ENCODE assay signal across 8 cellular contexts in genomic region chr1:211323156-211324063, GRCh38. TPM values are rescaled to one million over a fixed set of nuclear protein-coding genes. Genes with fewer than 3 reads are reported as not detected.
DNase-seq lines count a peak whose midpoint lies in the region; ATAC-seq, FAIRE-seq and TF ChIP-seq lines count a peak whose summit lies in the region.

No MANE protein-coding gene starts in this region.

- H3F3A ChIP-seq in GM23338 (replicated peaks; ENCODE audit: low read depth): no peaks in the 10 kb centered on the region

- H3K4me2 ChIP-seq in GM23338: no peak overlapping the region

- no peak overlapping the region for H3K4me3 Mint-ChIP-seq in GM23338
- H3K4me3 Mint-ChIP-seq in activated naive CD4-positive, alpha-beta T cell treated with anti-CD3 and anti-CD28 coated beads for 36 hours: no peak overlapping the region

- no peak overlapping the region for H3K27ac ChIP-seq in GM23338 (ENCODE audit: low read depth)
- H3K27ac ChIP-seq in left ventricle myocardium inferior (replicated peaks): no peak overlapping the region
- no peak overlapping the region for H3K27ac ChIP-seq in small intestine (ENCODE audit: low read depth in 1 of 2, low read length in 1 of 2)

- TF ChIP-seq CTCF in GM12801 (IDR thresholded peaks at IDR 0.05; ENCODE audit: extremely low read depth, insufficient read length): peak; percentile 93
- peak; percentile 90 to 95 for TF ChIP-seq CTCF in GM23338 (conservative IDR thresholded peaks at IDR 0.05; ENCODE audit: low read depth in 2 of 2)
- peak; percentile 77 for TF ChIP-seq CTCF in left ventricle myocardium inferior (IDR thresholded peaks at IDR 0.05; ENCODE audit: borderline replicate concordance)

- H3K79me2 ChIP-seq in GM23338 (replicated peaks; ENCODE audit: insufficient read depth): peaks cover 8% of the 10 kb centered on the region

- H3K9me3 ChIP-seq in left ventricle myocardium inferior (replicated peaks) (no peaks in the 10 kb centered on the region), small intestine (ENCODE audit: control insufficient read depth, low read depth) (no peaks in the 10 kb centered on the region)

- no peaks in the 10 kb centered on the region; the same call in 1 of the 2 replicates for H4K20me1 ChIP-seq in GM23338 (replicated peaks; ENCODE audit: insufficient read depth)

- H3K9me3 Mint-ChIP-seq in GM23338: no peaks in the 10 kb centered on the region
- H3K9me3 Mint-ChIP-seq in activated naive CD4-positive, alpha-beta T cell treated with anti-CD3 and anti-CD28 coated beads for 36 hours: no peaks in the 10 kb centered on the region

- CTCF ChIA-PET in activated naive CD4-positive, alpha-beta T cell treated with anti-CD3 and anti-CD28 coated beads for 36 hours (lab: Charles Lee): interaction anchor here (0.7 to 3.8 kb wide), 38 partner anchors 9 to 329 kb away, joined by 3 to 38 read pairs (median 5); no protein-coding TSS in a partner anchor

- peaks cover 22% of the 10 kb centered on the region for H3K27me3 ChIP-seq in GM23338 (ENCODE audit: insufficient read depth)
- no peaks in the 10 kb centered on the region for H3K27me3 ChIP-seq in left ventricle myocardium inferior (ENCODE audit: low read depth)
- H3K27me3 ChIP-seq in small intestine (ENCODE audit: control insufficient read depth in 2 of 2, insufficient read depth in 2 of 2, low read length in 2 of 2): no peaks in the 10 kb centered on the region

- peaks cover 13% of the 10 kb centered on the region for H3K4me1 ChIP-seq in GM23338 (ENCODE audit: insufficient read depth)
- H3K4me1 ChIP-seq in left ventricle myocardium inferior: peaks cover 21% of the 10 kb centered on the region
- H3K4me1 ChIP-seq in small intestine (ENCODE audit: control insufficient read depth in 2 of 2, insufficient read depth in 1 of 2, low read depth in 1 of 2, low read length in 1 of 2): no peaks in the 10 kb centered on the region

- H3K36me3 Mint-ChIP-seq in GM23338 (ENCODE audit: low read depth): peaks cover 5% of the 10 kb centered on the region; the same call in 1 of the 3 replicates
- H3K36me3 Mint-ChIP-seq in activated naive CD4-positive, alpha-beta T cell treated with anti-CD3 and anti-CD28 coated beads for 36 hours (ENCODE audit: low read depth): no peaks in the 10 kb centered on the region

- WGBS in small intestine, 3 donors: 20 to 26% (median 23%) methylated on average over 9 of the region's 9 CpGs

- H2AFZ ChIP-seq in GM23338: no peak overlapping the region

- intact Hi-C loops in activated naive CD4-positive, alpha-beta T cell treated with anti-CD3 and anti-CD28 coated beads for 36 hours (cut with micrococcal nuclease): loop anchor here (1.0 to 10.0 kb wide), 11 partner anchors 29 to 964 kb away; partner anchors contain the start of genes PPP2R5A, RCOR3 and SLC30A1
- intact Hi-C loops in left ventricle myocardium inferior (cut with micrococcal nuclease): no loop called here

- H3K4me1 Mint-ChIP-seq in GM23338: peaks cover 17% of the 10 kb centered on the region
- H3K4me1 Mint-ChIP-seq in activated naive CD4-positive, alpha-beta T cell treated with anti-CD3 and anti-CD28 coated beads for 36 hours (ENCODE audit: low read depth): peaks cover 58% of the 10 kb centered on the region

- H3K27ac Mint-ChIP-seq in GM23338: no peak overlapping the region
- no peak overlapping the region for H3K27ac Mint-ChIP-seq in activated naive CD4-positive, alpha-beta T cell treated with anti-CD3 and anti-CD28 coated beads for 36 hours

- ATAC-seq in GM23338 (peak; percentile 74), GM21528 (IDR thresholded peaks at IDR 0.05; ENCODE audit: low FRiP score, unreplicated experiment) (no peak)

- H3K27me3 Mint-ChIP-seq in GM23338 (ENCODE audit: insufficient read depth, low read depth, poor library complexity): peaks cover 18% of the 10 kb centered on the region
- H3K27me3 Mint-ChIP-seq in activated naive CD4-positive, alpha-beta T cell treated with anti-CD3 and anti-CD28 coated beads for 36 hours (ENCODE audit: low read depth): no peaks in the 10 kb centered on the region

- no peak for FAIRE-seq in small intestine (lab: Jason Lieb, UNC)

- DNase-seq in GM23338 (ENCODE audit: low spot score) (peak; percentile 85), LHCN-M2 (ENCODE audit: low read depth) (peak; percentile 59), RPMI7951 (ENCODE audit: low read depth) (peak; percentile 60), left ventricle myocardium inferior (no peak), small intestine (peak; percentile 78)
- peak; percentile 85 for DNase-seq in activated naive CD4-positive, alpha-beta T cell treated with anti-CD3 and anti-CD28 coated beads for 36 hours

- no peak overlapping the region for H3K4me3 ChIP-seq in GM23338
- H3K4me3 ChIP-seq in left ventricle myocardium inferior: no peak overlapping the region
- H3K4me3 ChIP-seq in small intestine (ENCODE audit: low read depth in 1 of 2, low read length in 2 of 2): no peak overlapping the region

- H3K36me3 ChIP-seq in GM23338 (ENCODE audit: insufficient read depth): no peaks in the 10 kb centered on the region
- no peaks in the 10 kb centered on the region for H3K36me3 ChIP-seq in left ventricle myocardium inferior
- no peaks in the 10 kb centered on the region for H3K36me3 ChIP-seq in small intestine (ENCODE audit: control insufficient read depth in 2 of 2, insufficient read depth in 2 of 2, low read length in 2 of 2)

- H3K9me2 ChIP-seq in GM23338 (ENCODE audit: insufficient read depth): no peaks in the 10 kb centered on the region

TF ChIP-seq in GM23338, 12 proteins besides CTCF, POLR2A, EP300 and RAD21 (continues in another document):
- TF ChIP-seq NANOG (IDR thresholded peaks at IDR 0.05; ENCODE audit: borderline replicate concordance) (no peak), STAT1 (IDR thresholded peaks at IDR 0.05; ENCODE audit: unreplicated experiment) (no peak), ZNF462 (CRISPR knock-in tag; IDR thresholded peaks at IDR 0.05) (no peak)

RNA-seq across cellular contexts. Expression of gene TRAF5, which starts 3.2 kb away (rescaled TPM):
- total RNA-seq in GM23338 (2014; rRNA removed; shearing (Covaris generic)): 17.8 and 18.9 TPM in 2 replicates
- polyA plus RNA-seq in GM23338 (2016; fragmentation: Nextera tagmentation; extraction: Ambion mirVana) (7.4 and 9.2 TPM in 2 replicates), small intestine (1 to 10 TPM in 2 of 3 donors, under 1 TPM in 1; 0.67 to 5.7 (median 1.6) TPM)
- total RNA-seq in LHCN-M2 (2014; rRNA removed) (2.8 and 4.2 TPM in 2 replicates), left ventricle myocardium inferior (1.5 TPM)
- polyA plus RNA-seq in LHCN-M2 (2012): 2.2 TPM
- total RNA-seq in RPMI7951 (2014; rRNA removed; shearing (Covaris generic)): 6.4 and 7.9 TPM in 2 replicates
- total RNA-seq in activated naive CD4-positive, alpha-beta T cell treated with anti-CD3 and anti-CD28 coated beads for 36 hours: 10 to 100 TPM; 16.1 to 18.8 TPM
